ENCODE assay signal across 8 cellular contexts in genomic region chr6:169961772-169962561, GRCh38.
DNase-seq lines count a peak whose midpoint lies in the region; ATAC-seq and TF ChIP-seq lines count a peak whose summit lies in the region.

No MANE protein-coding gene starts in this region.

- no peaks in the 10 kb centered on the region for H3K9me3 Mint-ChIP-seq in activated B cell treated with CpG ODN at 0.5 μM for 24 hours

- POLR2A ChIA-PET in activated B cell treated with CpG ODN at 0.5 μM for 24 hours (lab: Charles Lee) = no interaction called here

- intact Hi-C loops in activated B cell treated with CpG ODN at 0.5 μM for 24 hours (cut with micrococcal nuclease) = no loop called here
- intact Hi-C loops in dorsolateral prefrontal cortex (cut with DNase I) = loop anchor here (2.0 to 10.0 kb wide), 4 partner anchors 130 to 331 kb away; partner anchors contain the start of gene DLL1 (in 1 of the 2)

- CTCF ChIA-PET in activated B cell treated with CpG ODN at 0.5 μM for 24 hours (lab: Charles Lee) = no interaction called here

- TF ChIP-seq CTCF in activated B cell treated with CpG ODN at 0.5 μM for 24 hours (IDR thresholded peaks at IDR 0.05) = no peak
- TF ChIP-seq CTCF in dorsolateral prefrontal cortex (IDR thresholded peaks at IDR 0.05 in 54 of 56, conservative IDR thresholded peaks at IDR 0.05 in 2 of 56; ENCODE audit: low read depth in 1 of 56, partially characterized antibody in 56 of 56) = peak in 54 of 56 donors; percentile 19 to 72 (median 51)

- H3K36me3 Mint-ChIP-seq in activated B cell treated with CpG ODN at 0.5 μM for 24 hours (ENCODE audit: low read depth) = no peaks in the 10 kb centered on the region

- H3K27ac ChIP-seq in dorsolateral prefrontal cortex (peak overlapping the region in 2 of 59 donors; percentile 46 to 76), stomach smooth muscle (ENCODE audit: low read length) (no peak overlapping the region)

- H3K4me3 Mint-ChIP-seq in activated B cell treated with CpG ODN at 0.5 μM for 24 hours = no peak overlapping the region

- no peak overlapping the region for H3K27ac Mint-ChIP-seq in activated B cell treated with CpG ODN at 0.5 μM for 24 hours

- no peaks in the 10 kb centered on the region for H3K9me3 ChIP-seq in stomach smooth muscle (ENCODE audit: control insufficient read depth in 2 of 2, low read length in 2 of 2)

- ATAC-seq in activated B cell treated with CpG ODN at 0.5 μM for 24 hours (ENCODE audit: low read depth) (no peak), HG03520 (IDR thresholded peaks at IDR 0.05; ENCODE audit: unreplicated experiment) (no peak), HG03432 (IDR thresholded peaks at IDR 0.05; ENCODE audit: unreplicated experiment) (no peak)

- H3K27me3 ChIP-seq in dorsolateral prefrontal cortex = peaks cover 0 to 15% (median 0%) of the 10 kb centered on the region in 45 donors
- H3K27me3 ChIP-seq in stomach smooth muscle (ENCODE audit: control insufficient read depth in 1 of 2, insufficient read depth in 2 of 2, low read length in 2 of 2) = peaks cover 4 to 9% of the 10 kb centered on the region in 2 donors

- H3K9ac ChIP-seq in stomach smooth muscle (ENCODE audit: low read length in 2 of 2) = peak overlapping the region; percentile 12 to 29

- peaks cover 11% of the 10 kb centered on the region for H3K4me1 ChIP-seq in stomach smooth muscle (ENCODE audit: control insufficient read depth, insufficient read depth, low read length)

- no peaks in the 10 kb centered on the region for H3K36me3 ChIP-seq in stomach smooth muscle (ENCODE audit: control insufficient read depth in 2 of 2, insufficient read depth in 2 of 2, low read length in 2 of 2)

- peak; percentile 20 for DNase-seq in activated B cell treated with CpG ODN at 0.5 μM for 24 hours
- DNase-seq in dorsolateral prefrontal cortex = peak in 7 of 10 donors; percentile 4 to 44 (median 29)
- DNase-seq in mesenteric fat pad (ENCODE audit: low spot score) = peak; percentile 89
- DNase-seq in activated gamma-delta T cell treated with Interleukin-2 at 50 U/mL for 16 hours = no peak
- DNase-seq in superior temporal gyrus (ENCODE audit: extremely low spot score) = no peak

- peaks cover 23% of the 10 kb centered on the region for H3K4me1 Mint-ChIP-seq in activated B cell treated with CpG ODN at 0.5 μM for 24 hours

- peaks cover 18% of the 10 kb centered on the region for H3K27me3 Mint-ChIP-seq in activated B cell treated with CpG ODN at 0.5 μM for 24 hours

- H3K4me3 ChIP-seq in dorsolateral prefrontal cortex = peak overlapping the region; percentile 25 to 68 (median 55)
- peak overlapping the region; percentile 56 to 69 for H3K4me3 ChIP-seq in stomach smooth muscle (ENCODE audit: low read length in 2 of 2)

Comparison
In these comparisons a context has a peak if more than half of its experiments do, and no peak if none do; other contexts are left out.
1. DNase-seq: peak in activated B cell treated with CpG ODN at 0.5 μM for 24 hours (single experiment), dorsolateral prefrontal cortex (7 of 10) and mesenteric fat pad (single experiment); none in activated gamma-delta T cell treated with Interleukin-2 at 50 U/mL for 16 hours (single experiment) and superior temporal gyrus (single experiment).